In the genomic region with DNA sequence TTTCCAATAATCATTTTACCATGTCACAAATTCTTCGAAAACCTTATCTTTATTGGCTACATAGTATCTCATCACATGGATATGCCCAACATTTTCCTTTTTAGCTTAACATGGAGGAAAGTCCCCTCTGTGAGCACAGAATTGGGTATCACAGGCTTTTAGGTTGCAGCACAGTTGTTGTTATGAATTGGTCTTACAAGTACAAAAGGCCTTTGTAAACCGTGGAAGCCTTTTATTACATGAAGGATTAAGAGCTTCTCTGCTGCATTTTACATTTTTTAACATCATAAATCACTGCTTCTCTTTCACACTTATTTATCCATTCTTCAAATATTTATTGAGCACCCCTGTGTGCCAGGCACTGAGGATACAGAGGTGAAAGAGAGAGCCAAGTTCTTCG, we compare ENCODE assay signal across 21 cellular contexts. TPM values are rescaled to one million over a fixed set of nuclear protein-coding genes. Genes with fewer than 3 reads are reported as not detected.
A peak's percentile ranks its signal among the peaks of the same experiment; 100 is the strongest.
DNase-seq lines count a peak whose midpoint lies in the region; ATAC-seq and TF ChIP-seq lines count a peak whose summit lies in the region.
"Had no signal": no experiment of that assay in that cellular context is flagged by ENCODE, and none has a peak within 500 bp of the region (broad histone marks: within the 10 kb centered on the region; RNA-seq: fewer than 3 reads in every experiment).

No MANE protein-coding gene starts in this region.

- POLR2A ChIA-PET in MCF 10A (lab: Yijun Ruan, JAX): no interaction called here

- no TSS peak for BruUV-seq in MCF 10A (replicated peaks; lab: Mats Ljungman, UMichigan)

- TF ChIP-seq CTCF in MCF 10A (IDR thresholded peaks at IDR 0.05; ENCODE audit: unreplicated experiment) (no peak), breast epithelium (IDR thresholded peaks at IDR 0.05) (no peak), endothelial cell (IDR thresholded peaks at IDR 0.05; ENCODE audit: unreplicated experiment) (no peak)

- H3K27ac Mint-ChIP-seq in MCF 10A (ENCODE audit: low read depth, unreplicated experiment) (peak overlapping the region; percentile 25), endothelial cell (ENCODE audit: unreplicated experiment) (no peak overlapping the region)

- no peaks in the 10 kb centered on the region for H3K4me1 ChIP-seq in breast epithelium

- no peaks in the 10 kb centered on the region for H3K27me3 ChIP-seq in breast epithelium

- no peak overlapping the region for H3K4me3 ChIP-seq in breast epithelium
- H3K4me3 ChIP-seq: K562 had no signal

- peaks cover 18% of the 10 kb centered on the region for H3K36me3 ChIP-seq in breast epithelium

- no peak for ATAC-seq in GM21360 (IDR thresholded peaks at IDR 0.05; ENCODE audit: unreplicated experiment)
- ATAC-seq in HG03460 (IDR thresholded peaks at IDR 0.05; ENCODE audit: unreplicated experiment): no peak
- no peak for ATAC-seq in HG02678 (IDR thresholded peaks at IDR 0.05; ENCODE audit: unreplicated experiment)
- ATAC-seq: K562, PC-3 had no signal

- no peaks in the 10 kb centered on the region for H3K9me3 ChIP-seq in breast epithelium

- no peak for DNase-seq in MCF 10A (ENCODE audit: unreplicated experiment)
- DNase-seq in breast epithelium (ENCODE audit: low spot score in 2 of 2): no peak
- no peak for DNase-seq in endothelial cell (ENCODE audit: low spot score)
- DNase-seq in middle frontal gyrus (ENCODE audit: extremely low spot score, low spot score): peak; percentile 13
- DNase-seq in NCI-H1092 (lab: John Stamatoyannopoulos, UW): no peak
- DNase-seq: ACHN; Calu3; GF-D8; Kasumi-1; MV-4-11; NCI-H1930; NCI-H2107; NCI-H446 treated with DMSO at 0.1 percent for 48 hours; NCI-H526; NK-92 treated with Interleukin-12 subunit alpha and Interleukin-12 subunit beta, amount 100 ng/mL, for 24 hours; PC-3 had no signal

- TF ChIP-seq POLR2A in breast epithelium (IDR thresholded peaks at IDR 0.05): no peak

- H3K4me3 Mint-ChIP-seq in MCF 10A (ENCODE audit: unreplicated experiment) (no peak overlapping the region), endothelial cell (ENCODE audit: unreplicated experiment) (peak overlapping the region; percentile 3)

- no peaks in the 10 kb centered on the region for H3K4me1 Mint-ChIP-seq in MCF 10A (ENCODE audit: insufficient read depth, unreplicated experiment)
- H3K4me1 Mint-ChIP-seq in endothelial cell (ENCODE audit: unreplicated experiment): no peaks in the 10 kb centered on the region

- no peak overlapping the region for H3K27ac ChIP-seq in breast epithelium
- H3K27ac ChIP-seq: 22Rv1 had no signal

- CTCF ChIA-PET in MCF 10A (lab: Yijun Ruan, JAX): interaction anchor here (2.4 kb wide), 1 partner anchor 76 kb away, joined by 10 read pairs; no protein-coding TSS in a partner anchor

- H3K36me3 Mint-ChIP-seq in MCF 10A (ENCODE audit: insufficient read depth, unreplicated experiment) (peaks cover 82% of the 10 kb centered on the region), endothelial cell (ENCODE audit: low read depth, unreplicated experiment) (peaks cover 36% of the 10 kb centered on the region)

- no peaks in the 10 kb centered on the region for H3K27me3 Mint-ChIP-seq in MCF 10A (ENCODE audit: insufficient read depth, unreplicated experiment)
- H3K27me3 Mint-ChIP-seq in endothelial cell (ENCODE audit: unreplicated experiment): no peaks in the 10 kb centered on the region

- intact Hi-C loops in MCF 10A (cut with micrococcal nuclease): no loop called here
- intact Hi-C loops in breast epithelium (cut with DNase I; ENCODE audit: low total_unique reads): no loop called here

- no peaks in the 10 kb centered on the region for H3K9me3 Mint-ChIP-seq in MCF 10A (ENCODE audit: unreplicated experiment)
- H3K9me3 Mint-ChIP-seq in endothelial cell (ENCODE audit: unreplicated experiment): no peaks in the 10 kb centered on the region

RNA-seq across cellular contexts. Expression of gene UBE3B, which starts 26.2 kb away (rescaled TPM):
- total RNA-seq in MCF 10A (2022) (38.6 and 40.0 TPM in 2 replicates), breast epithelium (10 to 100 TPM; 34.7 to 54.7 (median 47.7) TPM), endothelial cell (ENCODE audit: unreplicated experiment) (44.3 TPM)

RNA-seq across cellular contexts. Expression of gene KCTD10, which starts 26.5 kb away (rescaled TPM):
- 44.9 and 45.7 TPM in 2 replicates for total RNA-seq in MCF 10A (2022)
- 10 to 100 TPM; 65.3 to 86.2 (median 70.4) TPM for total RNA-seq in breast epithelium
- total RNA-seq in endothelial cell (ENCODE audit: unreplicated experiment): 128 TPM
